In genomic region chr10:59585046-59585700, GRCh38 we compare ENCODE assay signal across 16 cellular contexts.
A peak's percentile ranks its signal among the peaks of the same experiment; 100 is the strongest.
DNase-seq lines count a peak whose midpoint lies in the region; TF ChIP-seq lines count a peak whose summit lies in the region.
"Had no signal": no experiment of that assay in that cellular context is flagged by ENCODE, and none has a peak within 500 bp of the region (broad histone marks: within the 10 kb centered on the region; RNA-seq: fewer than 3 reads in every experiment).

No MANE protein-coding gene starts in this region.

- no peak overlapping the region for H2BK15ac ChIP-seq in mesenchymal stem cell (ENCODE audit: low read depth, poor library complexity, severe bottlenecking)

- no peaks in the 10 kb centered on the region for H3K4me1 ChIP-seq in mesenchymal stem cell (ENCODE audit: control insufficient read depth, insufficient read depth, low read depth, low read length)
- H3K4me1 ChIP-seq in effector memory CD4-positive, alpha-beta T cell (ENCODE audit: control insufficient read depth, insufficient read depth, low read length, poor library complexity, severe bottlenecking): no peaks in the 10 kb centered on the region
- H3K4me1 ChIP-seq: lower lobe of right lung, parathyroid adenoma had no signal

- no peak overlapping the region for H2BK5ac ChIP-seq in mesenchymal stem cell (ENCODE audit: low read depth, low read length, poor library complexity, severe bottlenecking)

- H3K4me1 Mint-ChIP-seq in activated naive CD8-positive, alpha-beta T cell treated with anti-CD3 and anti-CD28 coated beads for 36 hours: no peaks in the 10 kb centered on the region
- H3K4me1 Mint-ChIP-seq: stimulated activated memory B cell treated with anti-CD40 and anti-IgM and Interleukin-4, amounts not matched to agents 10 μg/mL and 1 μg/mL and 100 μg/mL, for 72 hours had no signal

- no peak overlapping the region for H4K91ac ChIP-seq in mesenchymal stem cell (ENCODE audit: low read length)

- no peaks in the 10 kb centered on the region for H3K9me3 Mint-ChIP-seq in activated naive CD8-positive, alpha-beta T cell treated with anti-CD3 and anti-CD28 coated beads for 36 hours
- H3K9me3 Mint-ChIP-seq: stimulated activated memory B cell treated with anti-CD40 and anti-IgM and Interleukin-4, amounts not matched to agents 10 μg/mL and 1 μg/mL and 100 μg/mL, for 72 hours had no signal

- TF ChIP-seq CTCF in GM13976 (IDR thresholded peaks at IDR 0.05; ENCODE audit: borderline replicate concordance, control extremely low read depth, extremely low read depth, insufficient read depth, missing control alignments): no peak

- no peak overlapping the region for H3K4ac ChIP-seq in mesenchymal stem cell (ENCODE audit: low read depth in 1 of 2, low read length in 2 of 2)

- peaks cover 0 to 9% of the 10 kb centered on the region in 2 experiments for H3K27me3 ChIP-seq in mesenchymal stem cell (ENCODE audit: control insufficient read depth in 1 of 2, insufficient read depth in 1 of 2, low read length in 2 of 2)
- H3K27me3 ChIP-seq in effector memory CD4-positive, alpha-beta T cell (replicated peaks; ENCODE audit: control insufficient read depth, insufficient read depth, low read length, poor library complexity, severe bottlenecking): no peaks in the 10 kb centered on the region
- H3K27me3 ChIP-seq: adrenal gland had no signal

- no peaks in the 10 kb centered on the region for H3K9me3 ChIP-seq in mesenchymal stem cell (ENCODE audit: control insufficient read depth, low read length)
- no peaks in the 10 kb centered on the region for H3K9me3 ChIP-seq in effector memory CD4-positive, alpha-beta T cell (ENCODE audit: control insufficient read depth, low read length)
- H3K9me3 ChIP-seq: adrenal gland, lower lobe of right lung had no signal

- no peak overlapping the region for H3K23ac ChIP-seq in mesenchymal stem cell (ENCODE audit: low read length in 2 of 2)

- DNase-seq in COLO829 (ENCODE audit: low spot score) (peak; percentile 47), NCI-H2081 treated with DMSO at 0.1 percent for 48 hours (lab: John Stamatoyannopoulos, UW) (peak; percentile 39), dermis blood vessel endothelial cell (peak; percentile 30), mesenchymal stem cell (peak; percentile 52), GM13976 (ENCODE audit: low spot score) (no peak)
- DNase-seq in effector memory CD4-positive, alpha-beta T cell: no peak
- no peak for DNase-seq in activated naive CD4-positive, alpha-beta T cell (lab: John Stamatoyannopoulos, UW)
- no peak for DNase-seq in activated naive CD8-positive, alpha-beta T cell treated with anti-CD3 and anti-CD28 coated beads for 36 hours
- DNase-seq: activated T-cell treated with anti-CD3 and anti-CD28 coated beads, Interleukin-2, amount 50 U/mL, for 1 hour; lower lobe of right lung; NCI-H1105 treated with DMSO at 0.1 percent for 48 hours; stimulated activated CD4-positive, alpha-beta T cell treated with anti-CD3 and anti-CD28 coated beads, Interleukin-2, amount 100 ng/mL, for 48 hours had no signal

- H3K79me1 ChIP-seq in mesenchymal stem cell (replicated peaks; ENCODE audit: low read length, poor library complexity, severe bottlenecking): no peaks in the 10 kb centered on the region

- H3K4me2 ChIP-seq in mesenchymal stem cell (ENCODE audit: low read length, poor library complexity, severe bottlenecking): no peak overlapping the region

- H4K8ac ChIP-seq in mesenchymal stem cell (ENCODE audit: low read length): no peak overlapping the region

- no peak overlapping the region for H3K9ac ChIP-seq in mesenchymal stem cell (ENCODE audit: low read length)
- H3K9ac ChIP-seq: parathyroid adenoma had no signal

- H3K36me3 ChIP-seq in mesenchymal stem cell (ENCODE audit: control insufficient read depth in 1 of 2, insufficient read depth in 2 of 2, low read depth in 1 of 2, low read length in 2 of 2): no peaks in the 10 kb centered on the region
- no peaks in the 10 kb centered on the region for H3K36me3 ChIP-seq in effector memory CD4-positive, alpha-beta T cell (ENCODE audit: control insufficient read depth, insufficient read depth, low read length)
- H3K36me3 ChIP-seq: adrenal gland, lower lobe of right lung had no signal

- H3K36me3 Mint-ChIP-seq in activated naive CD8-positive, alpha-beta T cell treated with anti-CD3 and anti-CD28 coated beads for 36 hours: no peaks in the 10 kb centered on the region
- H3K36me3 Mint-ChIP-seq: stimulated activated memory B cell treated with anti-CD40 and anti-IgM and Interleukin-4, amounts not matched to agents 10 μg/mL and 1 μg/mL and 100 μg/mL, for 72 hours had no signal

- H3K14ac ChIP-seq in mesenchymal stem cell (ENCODE audit: low read length in 2 of 2): no peak overlapping the region

- H2AFZ ChIP-seq in mesenchymal stem cell (ENCODE audit: low read depth, low read length): no peak overlapping the region
- H2AFZ ChIP-seq: parathyroid adenoma had no signal

- no peak overlapping the region for H2BK120ac ChIP-seq in mesenchymal stem cell (ENCODE audit: low read depth, low read length)

- in situ Hi-C loops in GM13976 (cut with MboI; ENCODE audit: low sequenced_read_pairs, unreplicated experiment): no loop called here

- no peak overlapping the region for H3K4me3 Mint-ChIP-seq in activated naive CD8-positive, alpha-beta T cell treated with anti-CD3 and anti-CD28 coated beads for 36 hours
- H3K4me3 Mint-ChIP-seq: stimulated activated memory B cell treated with anti-CD40 and anti-IgM and Interleukin-4, amounts not matched to agents 10 μg/mL and 1 μg/mL and 100 μg/mL, for 72 hours had no signal

- H2AK5ac ChIP-seq in mesenchymal stem cell (ENCODE audit: low read length, severe bottlenecking): no peak overlapping the region

- H3K18ac ChIP-seq in mesenchymal stem cell (ENCODE audit: low read depth in 1 of 2, low read length in 2 of 2): no peak overlapping the region

- 45% methylated on average over 3 of the region's 4 CpGs for WGBS in mesenchymal stem cell

- no peaks in the 10 kb centered on the region for H3K27me3 Mint-ChIP-seq in activated naive CD8-positive, alpha-beta T cell treated with anti-CD3 and anti-CD28 coated beads for 36 hours
- H3K27me3 Mint-ChIP-seq: stimulated activated memory B cell treated with anti-CD40 and anti-IgM and Interleukin-4, amounts not matched to agents 10 μg/mL and 1 μg/mL and 100 μg/mL, for 72 hours had no signal

- H3K27ac ChIP-seq in mesenchymal stem cell (ENCODE audit: low read length, poor library complexity, severe bottlenecking): no peak overlapping the region
- H3K27ac ChIP-seq in effector memory CD4-positive, alpha-beta T cell (ENCODE audit: insufficient read depth, low read length, poor library complexity, severe bottlenecking): no peak overlapping the region
- H3K27ac ChIP-seq: adrenal gland, lower lobe of right lung, parathyroid adenoma, SK-N-MC had no signal

- H3K4me3 ChIP-seq in mesenchymal stem cell (ENCODE audit: insufficient read depth in 1 of 2, low read depth in 1 of 2, low read length in 2 of 2): no peak overlapping the region
- H3K4me3 ChIP-seq in effector memory CD4-positive, alpha-beta T cell (ENCODE audit: insufficient read depth, low read depth, low read length, poor library complexity, severe bottlenecking): no peak overlapping the region
- H3K4me3 ChIP-seq: adrenal gland, lower lobe of right lung, SK-N-MC had no signal

- no peak overlapping the region for H2BK12ac ChIP-seq in mesenchymal stem cell (ENCODE audit: low read length in 2 of 2)

- no peak overlapping the region for H3K27ac Mint-ChIP-seq in activated naive CD8-positive, alpha-beta T cell treated with anti-CD3 and anti-CD28 coated beads for 36 hours
- H3K27ac Mint-ChIP-seq: stimulated activated memory B cell treated with anti-CD40 and anti-IgM and Interleukin-4, amounts not matched to agents 10 μg/mL and 1 μg/mL and 100 μg/mL, for 72 hours had no signal

Comparison
In these comparisons a context has a peak if more than half of its experiments do, and no peak if none do; other contexts are left out.
1. DNase-seq: peak in COLO829 (single experiment), NCI-H2081 treated with DMSO at 0.1 percent for 48 hours (single experiment), dermis blood vessel endothelial cell (single experiment) and mesenchymal stem cell (single experiment); none in effector memory CD4-positive, alpha-beta T cell (0 of 3), activated naive CD4-positive, alpha-beta T cell (0 of 4), activated naive CD8-positive, alpha-beta T cell treated with anti-CD3 and anti-CD28 coated beads for 36 hours (single experiment) and GM13976 (single experiment).